ENCODE assay signal across 25 cellular contexts in genomic region chr5:132647473-132647872, GRCh38. TPM values are rescaled to one million over a fixed set of nuclear protein-coding genes. Genes with fewer than 3 reads are reported as not detected.
DNase-seq lines count a peak whose midpoint lies in the region; ATAC-seq, FAIRE-seq and TF ChIP-seq lines count a peak whose summit lies in the region.
"Had no signal": no experiment of that assay in that cellular context is flagged by ENCODE, and none has a peak within 500 bp of the region (broad histone marks: within the 10 kb centered on the region; RNA-seq: fewer than 3 reads in every experiment).

No MANE protein-coding gene starts in this region.

- H3K36me3 ChIP-seq in HepG2 (replicated peaks in 1 of 2; ENCODE audit: control insufficient read depth in 1 of 2, insufficient read depth in 2 of 2, low read length in 2 of 2): peaks cover 3 to 7% of the 10 kb centered on the region in 2 experiments
- H3K36me3 ChIP-seq in right lobe of liver: no peaks in the 10 kb centered on the region
- no peaks in the 10 kb centered on the region for H3K36me3 ChIP-seq in hepatocyte (replicated peaks; ENCODE audit: insufficient read depth, low read depth)
- H3K36me3 ChIP-seq: BE2C had no signal

- DNase-seq in HepG2 (ENCODE audit: low spot score) (no peak), right lobe of liver (no peak), hepatocyte (ENCODE audit: low spot score) (no peak), renal cortical epithelial cell (ENCODE audit: low read depth) (peak; percentile 16), C1 segment of cervical spinal cord (lab: John Stamatoyannopoulos, UW) (no peak), NCI-H187 treated with DMSO at 0.1 percent for 48 hours (lab: John Stamatoyannopoulos, UW) (no peak), urothelium cell line (ENCODE audit: low spot score) (no peak)
- DNase-seq: 8988T; ACHN; BE2C; Calu3; CD4-positive, alpha-beta T cell; CD8-positive, alpha-beta T cell; DMS79 treated with DMSO at 0.1 percent for 48 hours; GF-D8 had no signal

- H4K20me1 ChIP-seq in HepG2 (ENCODE audit: insufficient read depth, low read length): no peaks in the 10 kb centered on the region
- H4K20me1 ChIP-seq in hepatocyte (ENCODE audit: insufficient read depth, poor library complexity, severe bottlenecking): no peaks in the 10 kb centered on the region
- H4K20me1 ChIP-seq: BLaER1 had no signal

- TF ChIP-seq CTCF in HepG2 (CRISPR knock-in tag; IDR thresholded peaks at IDR 0.05) (no peak), right lobe of liver (IDR thresholded peaks at IDR 0.05) (no peak), hepatocyte (IDR thresholded peaks at IDR 0.05; ENCODE audit: poor library complexity) (no peak)

- no peak overlapping the region for H2AFZ ChIP-seq in HepG2 (ENCODE audit: low read length)
- H2AFZ ChIP-seq in hepatocyte: no peak overlapping the region

- POLR2A ChIA-PET in HepG2 (lab: Yijun Ruan, JAX): no interaction called here

- H3K4me1 ChIP-seq in HepG2 (ENCODE audit: insufficient read depth, low read length) (peaks cover 18% of the 10 kb centered on the region), right lobe of liver (no peaks in the 10 kb centered on the region), hepatocyte (ENCODE audit: insufficient read depth) (no peaks in the 10 kb centered on the region)
- H3K4me1 ChIP-seq: BE2C, BLaER1 had no signal

- H3K4me2 ChIP-seq in HepG2 (ENCODE audit: low read depth, low read length) (peak overlapping the region; percentile 4; the same call in 1 of the 2 replicates), hepatocyte (peak overlapping the region; percentile 36)
- H3K4me2 ChIP-seq: BLaER1 had no signal

- in situ Hi-C loops in HepG2 (cut with HindIII; ENCODE audit: extremely low pct_ligation_motif_present, low pct_unique_long_range_greater_than_20kb): no loop called here

- no peak for TF ChIP-seq POLR2A in HepG2 (IDR thresholded peaks at IDR 0.05; ENCODE audit: insufficient read depth in 1 of 2, low read depth in 2 of 2, low read length in 2 of 2)
- TF ChIP-seq POLR2A in right lobe of liver (IDR thresholded peaks at IDR 0.05): no peak

- H3K27me3 ChIP-seq in HepG2 (ENCODE audit: control insufficient read depth in 1 of 2, insufficient read depth in 2 of 2, low read length in 2 of 2) (no peaks in the 10 kb centered on the region), right lobe of liver (no peaks in the 10 kb centered on the region), hepatocyte (no peaks in the 10 kb centered on the region)
- H3K27me3 ChIP-seq: BE2C, BLaER1 had no signal

- BruUV-seq in HepG2 (replicated peaks; lab: Mats Ljungman, UMichigan): no TSS peak

- no peaks in the 10 kb centered on the region for H3K79me2 ChIP-seq in HepG2 (ENCODE audit: insufficient read depth, low read length)
- H3K79me2 ChIP-seq in hepatocyte: no peaks in the 10 kb centered on the region

- H3K27ac ChIP-seq in HepG2 (ENCODE audit: extremely low read length, insufficient read depth, low read length) (no peak overlapping the region), right lobe of liver (no peak overlapping the region), hepatocyte (peak overlapping the region; percentile 68)
- H3K27ac ChIP-seq: BLaER1, C4-2B had no signal

- 0% methylated on average over 2 of the region's 2 CpGs for WGBS in HepG2 (ENCODE audit: low lambda C conversion rate)
- 49% methylated on average over 2 of the region's 2 CpGs for WGBS in right lobe of liver (ENCODE audit: insufficient coverage, low coverage, low lambda C conversion rate, missing lambda C conversion rate)
- 63% methylated on average over 2 of the region's 2 CpGs for WGBS in hepatocyte (ENCODE audit: low lambda C conversion rate, missing lambda C conversion rate)

- H3K9me3 ChIP-seq in HepG2 (ENCODE audit: low read length): peaks cover 10% of the 10 kb centered on the region; the same call in 1 of the 2 replicates
- H3K9me3 ChIP-seq in right lobe of liver: no peaks in the 10 kb centered on the region
- H3K9me3 ChIP-seq in hepatocyte (ENCODE audit: low read depth): peaks cover 9% of the 10 kb centered on the region
- H3K9me3 ChIP-seq: BE2C had no signal

- TF ChIP-seq EP300 in HepG2 (IDR thresholded peaks at IDR 0.05; ENCODE audit: low read depth in 2 of 2, low read length in 2 of 2) (no peak), HepG2 (CRISPR knock-in tag; IDR thresholded peaks at IDR 0.05; ENCODE audit: borderline replicate concordance) (no peak)

- H3K9me2 ChIP-seq in hepatocyte (replicated peaks; ENCODE audit: insufficient read depth): no peaks in the 10 kb centered on the region

- CTCF ChIA-PET in HepG2 (lab: Yijun Ruan, JAX; ENCODE audit: low intra/inter-chr PET ratio, low total read pairs): no interaction called here

- no peak for TF ChIP-seq RAD21 in HepG2 (CRISPR knock-in tag; IDR thresholded peaks at IDR 0.05)

- no peak for FAIRE-seq in HepG2 (lab: Jason Lieb, UNC)
- FAIRE-seq in urothelium cell line (lab: Jason Lieb, UNC): no peak
- FAIRE-seq: A204.1, D721Med, G401.6, GM12891, GM19239 had no signal

- intact Hi-C loops in HepG2 (cut with micrococcal nuclease; ENCODE audit: unreplicated experiment) (no loop called here), right lobe of liver (cut with DNase I) (no loop called here)

- H3K9ac ChIP-seq in HepG2 (ENCODE audit: insufficient read depth, low read depth, low read length): no peak overlapping the region
- H3K9ac ChIP-seq: BLaER1 had no signal

- H3K4me3 ChIP-seq in HepG2 (replicated peaks in 1 of 3; ENCODE audit: insufficient read depth in 1 of 3, low read depth in 2 of 3, low read length in 3 of 3) (no peak overlapping the region; a peak in 1 of 6 replicates), right lobe of liver (no peak overlapping the region), hepatocyte (no peak overlapping the region)
- H3K4me3 ChIP-seq: BLaER1 had no signal

- ATAC-seq in HepG2 (peak; percentile 68), right lobe of liver (no peak)
- ATAC-seq: CD8-positive, alpha-beta T cell had no signal

TF ChIP-seq in HepG2, 621 proteins besides CTCF, POLR2A, EP300 and RAD21 (continues in another document):
- TF ChIP-seq PITX1 (CRISPR knock-in tag; IDR thresholded peaks at IDR 0.05): no peak
- TF ChIP-seq HDAC2 (CRISPR knock-in tag; IDR thresholded peaks at IDR 0.05): no peak

RNA-seq across cellular contexts. Expression of gene IL13, which starts 10.5 kb away (rescaled TPM):
- not detected in 2 replicates for total RNA-seq in HepG2 (2016; rRNA removed; fragmentation: Illumina TruSeq; extraction: Trizol)
- not detected in 2 replicates for total RNA-seq in HepG2 (2016; cell fraction: cytosol; rRNA removed; fragmentation: Illumina TruSeq; extraction: Trizol; ENCODE audit: low read depth)
- total RNA-seq in HepG2 (2016; cell fraction: insoluble cytoplasmic fraction; rRNA removed; fragmentation: Illumina TruSeq; extraction: Trizol): not detected in 2 replicates
- not detected in 2 replicates for total RNA-seq in HepG2 (2016; cell fraction: membrane; rRNA removed; fragmentation: Illumina TruSeq; extraction: Trizol)
- total RNA-seq in HepG2 (2016; cell fraction: nucleus; rRNA removed; fragmentation: Illumina TruSeq; extraction: Trizol): not detected in 2 replicates
- polyA plus RNA-seq in HepG2 (2011; rRNA removed): 0.05 TPM in 1 of 2 replicates, not detected in the other
- polyA plus RNA-seq in HepG2 (2011; cell fraction: cytosol; rRNA removed): 0.06 TPM in 1 of 2 replicates, not detected in the other
- 0.09 and 0.14 TPM in 2 replicates for polyA plus RNA-seq in HepG2 (2011; cell fraction: nucleus; rRNA removed)
- polyA plus RNA-seq in HepG2 (2012): not detected in 2 replicates
- not detected in 2 replicates for polyA plus RNA-seq in HepG2 (2016; cell fraction: cytosol; fragmentation: Illumina TruSeq; extraction: Trizol; ENCODE audit: low read depth)
- not detected in 2 replicates for polyA plus RNA-seq in HepG2 (2016; cell fraction: insoluble cytoplasmic fraction; fragmentation: Illumina TruSeq; extraction: Trizol; ENCODE audit: low read depth)
- polyA plus RNA-seq in HepG2 (2016; cell fraction: membrane; fragmentation: Illumina TruSeq; extraction: Trizol; ENCODE audit: low read depth): not detected in 2 replicates
- not detected in 2 replicates for polyA plus RNA-seq in HepG2 (2016; cell fraction: nucleus; fragmentation: Illumina TruSeq; extraction: Trizol; ENCODE audit: insufficient read depth, low read depth)
- 1.0 TPM in 1 of 2 replicates, not detected in the other for polyA minus RNA-seq in HepG2 (2011; rRNA and poly(A)+ RNA removed; ENCODE audit: low replicate concordance)
- not detected in 2 replicates for polyA minus RNA-seq in HepG2 (2011; cell fraction: cytosol; rRNA and poly(A)+ RNA removed)
- polyA minus RNA-seq in HepG2 (2011; cell fraction: nucleus; rRNA and poly(A)+ RNA removed): not detected in 2 replicates
- total RNA-seq in right lobe of liver: under 1 TPM in 1 of 6 experiments, not detected in 5; 0.26 TPM
- total RNA-seq in hepatocyte: not detected in 2 replicates
- polyA plus RNA-seq in hepatocyte: not detected in 2 replicates
- not detected in 2 replicates for total RNA-seq in renal cortical epithelial cell
- total RNA-seq: A673; Caco-2; Calu3; CD8-positive, alpha-beta T cell had no signal
- polyA plus RNA-seq: AG04450 had no signal

RNA-seq across cellular contexts. Expression of gene IL4, which starts 26.3 kb away (rescaled TPM):
- total RNA-seq in HepG2 (2016; rRNA removed; fragmentation: Illumina TruSeq; extraction: Trizol) (not detected in 2 replicates), right lobe of liver (not detected), hepatocyte (not detected in 2 replicates), renal cortical epithelial cell (not detected in 2 replicates)
- total RNA-seq in HepG2 (2016; cell fraction: cytosol; rRNA removed; fragmentation: Illumina TruSeq; extraction: Trizol; ENCODE audit: low read depth): not detected in 2 replicates
- not detected in 2 replicates for total RNA-seq in HepG2 (2016; cell fraction: insoluble cytoplasmic fraction; rRNA removed; fragmentation: Illumina TruSeq; extraction: Trizol)
- not detected in 2 replicates for total RNA-seq in HepG2 (2016; cell fraction: membrane; rRNA removed; fragmentation: Illumina TruSeq; extraction: Trizol)
- total RNA-seq in HepG2 (2016; cell fraction: nucleus; rRNA removed; fragmentation: Illumina TruSeq; extraction: Trizol): not detected in 2 replicates
- polyA plus RNA-seq in HepG2 (2011; rRNA removed) (not detected in 2 replicates), hepatocyte (not detected in 2 replicates)
- polyA plus RNA-seq in HepG2 (2011; cell fraction: cytosol; rRNA removed): not detected in 2 replicates
- not detected in 2 replicates for polyA plus RNA-seq in HepG2 (2011; cell fraction: nucleus; rRNA removed)
- polyA plus RNA-seq in HepG2 (2012): not detected in 2 replicates
- polyA plus RNA-seq in HepG2 (2016; cell fraction: cytosol; fragmentation: Illumina TruSeq; extraction: Trizol; ENCODE audit: low read depth): not detected in 2 replicates
- not detected in 2 replicates for polyA plus RNA-seq in HepG2 (2016; cell fraction: insoluble cytoplasmic fraction; fragmentation: Illumina TruSeq; extraction: Trizol; ENCODE audit: low read depth)
- not detected in 2 replicates for polyA plus RNA-seq in HepG2 (2016; cell fraction: membrane; fragmentation: Illumina TruSeq; extraction: Trizol; ENCODE audit: low read depth)
- polyA plus RNA-seq in HepG2 (2016; cell fraction: nucleus; fragmentation: Illumina TruSeq; extraction: Trizol; ENCODE audit: insufficient read depth, low read depth): not detected in 2 replicates
- not detected in 2 replicates for polyA minus RNA-seq in HepG2 (2011; rRNA and poly(A)+ RNA removed; ENCODE audit: low replicate concordance)
- polyA minus RNA-seq in HepG2 (2011; cell fraction: cytosol; rRNA and poly(A)+ RNA removed): not detected in 2 replicates
- polyA minus RNA-seq in HepG2 (2011; cell fraction: nucleus; rRNA and poly(A)+ RNA removed): not detected in 2 replicates
- total RNA-seq: A673; Caco-2; Calu3; CD4-positive, alpha-beta T cell; CD8-positive, alpha-beta T cell had no signal
- polyA plus RNA-seq: AG04450 had no signal
